In the genomic region with DNA sequence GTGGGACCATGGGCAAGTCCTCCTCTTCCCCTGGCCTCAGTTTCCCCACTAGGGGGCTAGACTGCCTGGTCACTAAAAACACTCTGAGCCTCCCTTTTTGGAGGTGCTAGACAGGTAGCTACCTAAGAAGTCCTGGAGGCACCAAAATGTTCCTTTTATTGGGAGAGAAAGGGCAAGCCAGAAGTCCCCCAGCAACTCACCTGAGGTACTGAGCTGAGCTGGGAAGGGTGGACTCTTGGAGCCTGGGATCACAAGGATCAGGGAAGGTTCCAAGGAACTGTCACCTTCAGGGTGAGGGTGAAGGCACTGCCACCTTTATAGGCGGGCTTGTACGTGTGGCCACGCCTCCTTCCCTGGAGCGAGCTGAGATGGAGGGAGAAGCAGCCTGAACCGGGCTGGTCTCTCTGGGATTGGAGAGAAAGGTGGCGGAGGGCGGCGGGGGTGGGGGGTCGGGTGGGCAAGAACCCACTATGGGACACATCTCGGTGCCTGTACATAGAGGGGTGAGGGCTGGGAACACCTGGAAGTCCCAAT, we compare ENCODE assay signal across 8 cellular contexts. TPM values are rescaled to one million over a fixed set of nuclear protein-coding genes. Genes with fewer than 3 reads are reported as not detected.
A peak's percentile ranks its signal among the peaks of the same experiment; 100 is the strongest.
DNase-seq lines count a peak whose midpoint lies in the region; ATAC-seq and TF ChIP-seq lines count a peak whose summit lies in the region.

A gene with protein sequence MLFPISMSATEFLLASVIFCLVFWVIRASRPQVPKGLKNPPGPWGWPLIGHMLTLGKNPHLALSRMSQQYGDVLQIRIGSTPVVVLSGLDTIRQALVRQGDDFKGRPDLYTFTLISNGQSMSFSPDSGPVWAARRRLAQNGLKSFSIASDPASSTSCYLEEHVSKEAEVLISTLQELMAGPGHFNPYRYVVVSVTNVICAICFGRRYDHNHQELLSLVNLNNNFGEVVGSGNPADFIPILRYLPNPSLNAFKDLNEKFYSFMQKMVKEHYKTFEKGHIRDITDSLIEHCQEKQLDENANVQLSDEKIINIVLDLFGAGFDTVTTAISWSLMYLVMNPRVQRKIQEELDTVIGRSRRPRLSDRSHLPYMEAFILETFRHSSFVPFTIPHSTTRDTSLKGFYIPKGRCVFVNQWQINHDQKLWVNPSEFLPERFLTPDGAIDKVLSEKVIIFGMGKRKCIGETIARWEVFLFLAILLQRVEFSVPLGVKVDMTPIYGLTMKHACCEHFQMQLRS (minus strand): TSS at position 288 of the 534 bp plus-strand sequence. CDS start 2,431 bp downstream, outside the sequence.

- peaks cover 23% of the 10 kb centered on the region for H3K27me3 Mint-ChIP-seq in activated T-helper 1 cell treated with anti-CD3 and anti-CD28 coated beads, Interleukin-12 subunit alpha, Interleukin-12 subunit beta, Interleukin-2, Interleukin-4 antibody, amounts not matched to agents 30 ng/mL and 10 ng/mL and 1 ng/mL, durations not matched to agents 14 hours and 24 hours and 36 hours (ENCODE audit: insufficient read depth)
- peaks cover 31% of the 10 kb centered on the region for H3K27me3 Mint-ChIP-seq in progenitor cell of endocrine pancreas

- TF ChIP-seq POLR2A in NB4 (IDR thresholded peaks at IDR 0.05; ENCODE audit: extremely low read depth, insufficient read length), result no peak

- no peak for ATAC-seq in HG02840 (IDR thresholded peaks at IDR 0.05; ENCODE audit: low FRiP score, unreplicated experiment)
- no peak for ATAC-seq in GM18520 (IDR thresholded peaks at IDR 0.05; ENCODE audit: unreplicated experiment)

- DNase-seq in DMS53 treated with DMSO at 0.1 percent for 48 hours (lab: John Stamatoyannopoulos, UW; ENCODE audit: unreplicated experiment), result peak; percentile 11
- peak; percentile 29 for DNase-seq in NB4 (ENCODE audit: low read depth)
- no peak for DNase-seq in activated T-helper 1 cell treated with anti-CD3 and anti-CD28 coated beads, Interleukin-12 subunit alpha, Interleukin-12 subunit beta, Interleukin-2, Interleukin-4 antibody, amounts not matched to agents 30 ng/mL and 10 ng/mL and 1 ng/mL, durations not matched to agents 14 hours and 24 hours and 36 hours (ENCODE audit: low spot score)
- peak in 35 of 42 donors; percentile 5 to 61 (median 36) for DNase-seq in head of caudate nucleus
- no peak for DNase-seq in progenitor cell of endocrine pancreas (ENCODE audit: low spot score, unreplicated experiment)
- DNase-seq in NCI-H187 (lab: John Stamatoyannopoulos, UW), result no peak

- H3K27ac Mint-ChIP-seq in activated T-helper 1 cell treated with anti-CD3 and anti-CD28 coated beads, Interleukin-12 subunit alpha, Interleukin-12 subunit beta, Interleukin-2, Interleukin-4 antibody, amounts not matched to agents 30 ng/mL and 10 ng/mL and 1 ng/mL, durations not matched to agents 14 hours and 24 hours and 36 hours, result no peak within 1 kb of the TSS
- H3K27ac Mint-ChIP-seq in progenitor cell of endocrine pancreas, result no peak within 1 kb of the TSS

- intact Hi-C loops in activated T-helper 1 cell treated with anti-CD3 and anti-CD28 coated beads, Interleukin-12 subunit alpha, Interleukin-12 subunit beta, Interleukin-2, Interleukin-4 antibody, amounts not matched to agents 30 ng/mL and 10 ng/mL and 1 ng/mL, durations not matched to agents 14 hours and 24 hours and 36 hours (cut with micrococcal nuclease), result no loop called here
- intact Hi-C loops in head of caudate nucleus (cut with DNase I), result no loop called here

- peak within 1 kb of the TSS; percentile 62 for H3K4me3 Mint-ChIP-seq in activated T-helper 1 cell treated with anti-CD3 and anti-CD28 coated beads, Interleukin-12 subunit alpha, Interleukin-12 subunit beta, Interleukin-2, Interleukin-4 antibody, amounts not matched to agents 30 ng/mL and 10 ng/mL and 1 ng/mL, durations not matched to agents 14 hours and 24 hours and 36 hours
- peak within 1 kb of the TSS; percentile 70 for H3K4me3 Mint-ChIP-seq in progenitor cell of endocrine pancreas (ENCODE audit: low read depth)

- no peaks in the 10 kb centered on the region for H3K36me3 Mint-ChIP-seq in activated T-helper 1 cell treated with anti-CD3 and anti-CD28 coated beads, Interleukin-12 subunit alpha, Interleukin-12 subunit beta, Interleukin-2, Interleukin-4 antibody, amounts not matched to agents 30 ng/mL and 10 ng/mL and 1 ng/mL, durations not matched to agents 14 hours and 24 hours and 36 hours (ENCODE audit: low read depth)
- no peaks in the 10 kb centered on the region for H3K36me3 Mint-ChIP-seq in progenitor cell of endocrine pancreas (ENCODE audit: insufficient read depth)

- peaks cover 17% of the 10 kb centered on the region for H3K4me1 Mint-ChIP-seq in activated T-helper 1 cell treated with anti-CD3 and anti-CD28 coated beads, Interleukin-12 subunit alpha, Interleukin-12 subunit beta, Interleukin-2, Interleukin-4 antibody, amounts not matched to agents 30 ng/mL and 10 ng/mL and 1 ng/mL, durations not matched to agents 14 hours and 24 hours and 36 hours (ENCODE audit: low read depth)
- peaks cover 6% of the 10 kb centered on the region for H3K4me1 Mint-ChIP-seq in progenitor cell of endocrine pancreas (ENCODE audit: low read depth)

- TF ChIP-seq CTCF in NB4 (IDR thresholded peaks at IDR 0.05; ENCODE audit: low read depth, low read length) (no peak), progenitor cell of endocrine pancreas (IDR thresholded peaks at IDR 0.05; ENCODE audit: unreplicated experiment) (no peak)

- peak within 1 kb of the TSS; percentile 36 for H3K4me3 ChIP-seq in NB4 (ENCODE audit: low read depth, low read length)

- H3K9me3 Mint-ChIP-seq in activated T-helper 1 cell treated with anti-CD3 and anti-CD28 coated beads, Interleukin-12 subunit alpha, Interleukin-12 subunit beta, Interleukin-2, Interleukin-4 antibody, amounts not matched to agents 30 ng/mL and 10 ng/mL and 1 ng/mL, durations not matched to agents 14 hours and 24 hours and 36 hours, result no peaks in the 10 kb centered on the region
- H3K9me3 Mint-ChIP-seq in progenitor cell of endocrine pancreas (ENCODE audit: low read depth), result no peaks in the 10 kb centered on the region

RNA-seq across cellular contexts. Expression of the gene that starts here (rescaled TPM):
- 0.29 and 0.37 TPM in 2 replicates for total RNA-seq in activated T-helper 1 cell treated with anti-CD3 and anti-CD28 coated beads, Interleukin-12 subunit alpha, Interleukin-12 subunit beta, Interleukin-2, Interleukin-4 antibody, amounts not matched to agents 30 ng/mL and 10 ng/mL and 1 ng/mL, durations not matched to agents 14 hours and 24 hours and 36 hours
- 1.5 and 2.8 TPM in 2 replicates for total RNA-seq in progenitor cell of endocrine pancreas

Comparison
In these comparisons a context has a peak if more than half of its experiments do, and no peak if none do; other contexts are left out.
1. DNase-seq: peak in DMS53 treated with DMSO at 0.1 percent for 48 hours (single experiment), NB4 (single experiment) and head of caudate nucleus (35 of 42); none in activated T-helper 1 cell treated with anti-CD3 and anti-CD28 coated beads, Interleukin-12 subunit alpha, Interleukin-12 subunit beta, Interleukin-2, Interleukin-4 antibody, amounts not matched to agents 30 ng/mL and 10 ng/mL and 1 ng/mL, durations not matched to agents 14 hours and 24 hours and 36 hours (single experiment), progenitor cell of endocrine pancreas (single experiment) and NCI-H187 (0 of 2).